9 cellular contexts compared by ENCODE assay signal in the genomic region with DNA sequence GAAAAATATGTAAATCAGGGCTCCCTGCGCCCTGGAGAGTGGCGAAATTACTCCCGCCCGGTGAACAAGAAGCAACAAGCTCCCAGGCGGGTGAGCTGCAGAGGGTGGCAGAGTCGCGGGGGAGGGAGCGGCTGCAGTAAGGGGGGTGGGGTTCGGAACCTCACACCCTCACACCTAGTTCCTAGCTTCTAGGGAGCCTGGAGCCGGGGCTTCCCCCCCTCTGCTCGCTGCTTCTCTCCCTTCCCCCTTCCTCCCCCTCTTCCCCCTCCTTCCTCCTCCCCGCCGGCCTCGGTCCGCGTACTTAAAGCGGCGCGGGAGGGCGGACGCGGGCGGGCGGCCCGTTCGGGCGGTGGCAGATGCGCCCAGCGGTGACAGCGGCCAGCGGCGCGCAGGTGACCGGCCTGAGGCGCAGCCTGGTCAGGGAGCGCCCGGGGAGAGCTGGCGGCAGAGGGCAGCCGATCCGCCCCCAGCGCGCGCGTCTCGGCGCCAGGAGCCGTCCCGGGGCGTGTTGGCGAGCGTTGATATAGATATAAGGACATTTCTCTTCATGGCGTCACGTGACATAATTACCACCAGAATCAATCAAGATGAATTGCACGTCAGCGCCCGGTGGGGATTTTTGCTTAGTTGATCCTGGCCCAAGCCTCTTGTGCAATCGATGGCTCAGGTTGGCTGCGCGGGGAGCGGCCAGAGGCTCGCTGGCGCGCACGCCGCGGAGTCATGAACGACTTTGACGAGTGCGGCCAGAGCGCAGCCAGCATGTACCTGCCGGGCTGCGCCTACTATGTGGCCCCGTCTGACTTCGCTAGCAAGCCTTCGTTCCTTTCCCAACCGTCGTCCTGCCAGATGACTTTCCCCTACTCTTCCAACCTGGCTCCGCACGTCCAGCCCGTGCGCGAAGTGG. TPM values are rescaled to one million over a fixed set of nuclear protein-coding genes. Genes with fewer than 3 reads are reported as not detected.
DNase-seq lines count a peak whose midpoint lies in the region; ATAC-seq and TF ChIP-seq lines count a peak whose summit lies in the region.
"Had no signal": no experiment of that assay in that cellular context is flagged by ENCODE, and none has a peak within 500 bp of the region (broad histone marks: within the 10 kb centered on the region; RNA-seq: fewer than 3 reads in every experiment).

A gene (plus strand): TSS at position 645 of the 904 bp plus-strand sequence. CDS start 76 bp downstream, at position 721.

- peak within 1 kb of the TSS; percentile 37 for H3K4me3 Mint-ChIP-seq in activated CD4-positive, alpha-beta T cell treated with anti-CD3 and anti-CD28 coated beads, Interleukin-2, amount 10 ng/mL, durations not matched to agents 24 days and 14 days
- peak within 1 kb of the TSS; percentile 44 to 45 for H3K4me3 Mint-ChIP-seq in effector memory CD8-positive, alpha-beta T cell

- intact Hi-C loops in activated CD4-positive, alpha-beta T cell treated with anti-CD3 and anti-CD28 coated beads, Interleukin-2, amount 10 ng/mL, durations not matched to agents 24 days and 14 days (cut with micrococcal nuclease): no loop called here
- intact Hi-C loops in ovary (cut with DNase I): loop anchor here in 1 of 4 donors (10.0 kb wide), 1 partner anchor 1772 kb away; a partner anchor contains a TSS

- no peak for TF ChIP-seq CTCF in ovary (IDR thresholded peaks at IDR 0.05)
- TF ChIP-seq CTCF in GM13976 (IDR thresholded peaks at IDR 0.05; ENCODE audit: borderline replicate concordance, control extremely low read depth, extremely low read depth, insufficient read depth, missing control alignments): no peak

- WGBS in ovary, 3 donors: 3 to 5% (median 3%) methylated on average over 57 to 82 of the region's 82 CpGs

- no peak within 1 kb of the TSS for H3K27ac ChIP-seq in ovary

- H3K27me3 ChIP-seq in ovary: peaks cover 1% of the 10 kb centered on the region

- peaks cover 9% of the 10 kb centered on the region for H3K9me3 Mint-ChIP-seq in activated CD4-positive, alpha-beta T cell treated with anti-CD3 and anti-CD28 coated beads, Interleukin-2, amount 10 ng/mL, durations not matched to agents 24 days and 14 days
- no peaks in the 10 kb centered on the region for H3K9me3 Mint-ChIP-seq in effector memory CD8-positive, alpha-beta T cell

- H3K27ac Mint-ChIP-seq in activated CD4-positive, alpha-beta T cell treated with anti-CD3 and anti-CD28 coated beads, Interleukin-2, amount 10 ng/mL, durations not matched to agents 24 days and 14 days: peak within 1 kb of the TSS; percentile 77
- no peak within 1 kb of the TSS for H3K27ac Mint-ChIP-seq in effector memory CD8-positive, alpha-beta T cell

- H3K4me1 ChIP-seq in ovary (ENCODE audit: insufficient read depth): peaks cover 5% of the 10 kb centered on the region

- TF ChIP-seq EP300 in ovary (IDR thresholded peaks at IDR 0.05): no peak

- H3K27me3 Mint-ChIP-seq in activated CD4-positive, alpha-beta T cell treated with anti-CD3 and anti-CD28 coated beads, Interleukin-2, amount 10 ng/mL, durations not matched to agents 24 days and 14 days: peaks cover 82% of the 10 kb centered on the region
- H3K27me3 Mint-ChIP-seq in effector memory CD8-positive, alpha-beta T cell: peaks cover 81 to 90% of the 10 kb centered on the region in 2 donors

- H3K36me3 Mint-ChIP-seq in activated CD4-positive, alpha-beta T cell treated with anti-CD3 and anti-CD28 coated beads, Interleukin-2, amount 10 ng/mL, durations not matched to agents 24 days and 14 days (ENCODE audit: low read depth): peaks cover 8% of the 10 kb centered on the region
- H3K36me3 Mint-ChIP-seq in effector memory CD8-positive, alpha-beta T cell (ENCODE audit: insufficient read depth): peaks cover 47% of the 10 kb centered on the region

- H3K9me3 ChIP-seq in ovary: no peaks in the 10 kb centered on the region

- no peak for TF ChIP-seq POLR2A in ovary (IDR thresholded peaks at IDR 0.05)

- no peaks in the 10 kb centered on the region for H3K36me3 ChIP-seq in ovary

- in situ Hi-C loops in GM13976 (cut with MboI; ENCODE audit: low sequenced_read_pairs, unreplicated experiment): no loop called here

- peak; percentile 65 for DNase-seq in activated CD4-positive, alpha-beta T cell treated with anti-CD3 and anti-CD28 coated beads, Interleukin-2, amount 10 ng/mL, durations not matched to agents 24 days and 14 days
- no peak for DNase-seq in activated CD4-positive, alpha-beta T cell treated with anti-CD3 and anti-CD28 coated beads, Interleukin-2, amount 50 U/mL, for 4 hours
- DNase-seq in NCI-H526 treated with DMSO at 0.1 percent for 48 hours (lab: John Stamatoyannopoulos, UW): peak; percentile 73
- DNase-seq in effector memory CD8-positive, alpha-beta T cell: no peak
- DNase-seq in ovary: peak in 2 of 5 donors; percentile 36 to 53
- DNase-seq in activated gamma-delta T cell treated with Interleukin-2 at 50 U/mL for 16 hours: no peak
- DNase-seq in GM13976 (ENCODE audit: low spot score): no peak
- DNase-seq in activated gamma-delta T cell (lab: John Stamatoyannopoulos, UW): no peak
- DNase-seq: DND-41 had no signal

- peak; percentile 21 for ATAC-seq in effector memory CD8-positive, alpha-beta T cell (replicated peaks)

- H3K4me3 ChIP-seq in ovary: peak within 1 kb of the TSS; percentile 43

- H3K4me1 Mint-ChIP-seq in activated CD4-positive, alpha-beta T cell treated with anti-CD3 and anti-CD28 coated beads, Interleukin-2, amount 10 ng/mL, durations not matched to agents 24 days and 14 days: peaks cover 8% of the 10 kb centered on the region
- H3K4me1 Mint-ChIP-seq in effector memory CD8-positive, alpha-beta T cell (ENCODE audit: low read depth in 2 of 2): peaks cover 14 to 27% of the 10 kb centered on the region in 2 donors

RNA-seq across cellular contexts. Expression of the gene that starts here (rescaled TPM):
- total RNA-seq in activated CD4-positive, alpha-beta T cell treated with anti-CD3 and anti-CD28 coated beads, Interleukin-2, amount 10 ng/mL, durations not matched to agents 24 days and 14 days: not detected in 2 replicates
- 1 to 10 TPM in 2 of 7 donors, under 1 TPM in 1, not detected in 4; 0.61 to 1.3 (median 1.1) TPM for total RNA-seq in ovary
- under 1 TPM; 0.07 to 0.48 TPM for polyA plus RNA-seq in ovary

Comparison
In these comparisons a context has a peak if more than half of its experiments do, and no peak if none do; other contexts are left out.
1. Peak in DNase-seq in activated CD4-positive, alpha-beta T cell treated with anti-CD3 and anti-CD28 coated beads, Interleukin-2, amount 10 ng/mL, durations not matched to agents 24 days and 14 days; RNA of the gene not detected or under 1 TPM.